Comparison of ENCODE assay signal across 8 cellular contexts in the genomic region with DNA sequence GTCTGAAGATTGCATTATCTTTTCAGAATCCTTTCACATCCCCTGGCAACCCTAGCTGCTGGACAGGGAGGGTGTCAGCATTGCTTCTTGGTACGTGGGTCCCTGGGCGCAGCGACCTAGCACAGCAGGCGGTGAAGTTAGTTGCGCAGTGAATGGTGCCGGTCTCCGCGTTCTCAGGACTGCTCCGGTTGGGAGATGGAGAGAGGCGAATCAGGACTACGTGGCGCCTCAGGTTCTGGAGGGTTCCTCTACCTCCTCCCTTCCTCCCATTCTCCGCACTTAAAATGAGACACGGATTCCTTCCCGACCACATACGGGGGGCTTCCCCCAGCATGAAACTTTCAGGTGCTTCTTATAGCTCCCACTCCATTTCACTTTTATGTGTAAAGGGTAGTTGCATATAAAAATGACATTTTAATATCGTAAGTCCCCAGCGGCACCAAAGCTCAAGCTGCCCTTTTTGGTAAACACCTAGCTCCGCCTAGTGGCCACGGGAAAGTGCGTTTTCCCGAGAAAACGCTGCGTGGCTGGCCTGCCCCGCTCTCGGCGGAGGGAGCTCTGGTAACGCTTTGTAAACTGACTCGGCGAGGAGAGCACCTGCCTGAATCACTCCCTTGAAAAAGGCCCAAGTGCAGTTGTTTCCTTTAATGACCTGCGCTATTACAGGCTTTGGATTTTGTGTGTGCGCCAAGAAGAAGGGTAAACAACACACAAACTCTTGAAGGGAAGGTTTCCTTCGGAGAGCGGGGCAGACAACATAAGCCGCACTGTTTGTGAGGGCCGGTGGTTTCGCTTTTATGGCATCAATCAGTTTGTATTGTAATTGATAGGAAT. TPM values are rescaled to one million over a fixed set of nuclear protein-coding genes. Genes with fewer than 3 reads are reported as not detected.
A peak's percentile ranks its signal among the peaks of the same experiment; 100 is the strongest.
DNase-seq lines count a peak whose midpoint lies in the region; ATAC-seq and TF ChIP-seq lines count a peak whose summit lies in the region.

No MANE protein-coding gene starts in this region.

- peak; percentile 57 for ATAC-seq in HG02884 (IDR thresholded peaks at IDR 0.05; ENCODE audit: unreplicated experiment)
- ATAC-seq in activated CD4-positive, alpha-beta T cell treated with anti-CD3 and anti-CD28 coated beads for 36 hours = peak; percentile 83
- no peak for ATAC-seq in GM18873 (IDR thresholded peaks at IDR 0.05; ENCODE audit: low FRiP score, unreplicated experiment)

- DNase-seq in GM04504 (ENCODE audit: low read depth) = peak; percentile 64
- peak; percentile 58 for DNase-seq in NCI-H226
- DNase-seq in activated CD4-positive, alpha-beta T cell treated with anti-CD3 and anti-CD28 coated beads for 36 hours = peak; percentile 90
- peak; percentile 67 for DNase-seq in chondrocyte (ENCODE audit: low spot score)
- peak; percentile 88 for DNase-seq in stimulated activated CD4-positive, alpha-beta T cell treated with anti-CD3 and anti-CD28 coated beads, Interleukin-15, amount 100 ng/mL, for 24 hours

- TF ChIP-seq CTCF in chondrocyte (IDR thresholded peaks at IDR 0.05) = peak; percentile 97

- peaks cover 26% of the 10 kb centered on the region for H3K4me1 Mint-ChIP-seq in activated CD4-positive, alpha-beta T cell treated with anti-CD3 and anti-CD28 coated beads for 36 hours
- peaks cover 10% of the 10 kb centered on the region for H3K4me1 Mint-ChIP-seq in chondrocyte (ENCODE audit: low read depth)

- H3K27ac Mint-ChIP-seq in activated CD4-positive, alpha-beta T cell treated with anti-CD3 and anti-CD28 coated beads for 36 hours = peak overlapping the region; percentile 29
- no peak overlapping the region for H3K27ac Mint-ChIP-seq in chondrocyte (ENCODE audit: unreplicated experiment)

- H3K27ac ChIP-seq in layer of hippocampus (ENCODE audit: low read depth, low read length) = peak overlapping the region; percentile 8

- no peaks in the 10 kb centered on the region for H3K9me3 Mint-ChIP-seq in activated CD4-positive, alpha-beta T cell treated with anti-CD3 and anti-CD28 coated beads for 36 hours (ENCODE audit: low read depth)
- no peaks in the 10 kb centered on the region for H3K9me3 Mint-ChIP-seq in chondrocyte (ENCODE audit: low read depth)

- POLR2A ChIA-PET in activated CD4-positive, alpha-beta T cell treated with anti-CD3 and anti-CD28 coated beads for 36 hours (lab: Charles Lee) = interaction anchor here (0.6 to 0.7 kb wide), 3 partner anchors 61 to 300 kb away, joined by 3 read pairs; a partner anchor contains a TSS

- H3K27me3 Mint-ChIP-seq in activated CD4-positive, alpha-beta T cell treated with anti-CD3 and anti-CD28 coated beads for 36 hours = no peaks in the 10 kb centered on the region
- H3K27me3 Mint-ChIP-seq in chondrocyte (ENCODE audit: low read depth) = peaks cover 12% of the 10 kb centered on the region

- intact Hi-C loops in activated CD4-positive, alpha-beta T cell treated with anti-CD3 and anti-CD28 coated beads for 36 hours (cut with DNase I, micrococcal nuclease) = loop anchor here (1.0 to 10.0 kb wide), 11 partner anchors 61 to 672 kb away; a partner anchor contains a TSS

- H3K27me3 ChIP-seq in layer of hippocampus (ENCODE audit: control insufficient read depth, insufficient read depth, low read length) = no peaks in the 10 kb centered on the region

- CTCF ChIA-PET in activated CD4-positive, alpha-beta T cell treated with anti-CD3 and anti-CD28 coated beads for 36 hours (lab: Charles Lee) = interaction anchor here (0.6 to 4.8 kb wide), 41 partner anchors 11 to 1166 kb away, joined by 3 to 68 read pairs (median 4); a partner anchor contains a TSS

- H3K4me3 Mint-ChIP-seq in activated CD4-positive, alpha-beta T cell treated with anti-CD3 and anti-CD28 coated beads for 36 hours = peak overlapping the region; percentile 53
- peak overlapping the region; percentile 69 for H3K4me3 Mint-ChIP-seq in chondrocyte (ENCODE audit: unreplicated experiment)

- H3K36me3 Mint-ChIP-seq in activated CD4-positive, alpha-beta T cell treated with anti-CD3 and anti-CD28 coated beads for 36 hours (ENCODE audit: low read depth) = no peaks in the 10 kb centered on the region
- no peaks in the 10 kb centered on the region for H3K36me3 Mint-ChIP-seq in chondrocyte (ENCODE audit: low read depth)

RNA-seq across cellular contexts. Expression of a gene that starts 32.9 kb away (rescaled TPM):
- total RNA-seq in activated CD4-positive, alpha-beta T cell treated with anti-CD3 and anti-CD28 coated beads for 36 hours = not detected
- total RNA-seq in chondrocyte = 0.58 to 1.3 TPM (median 0.90 TPM) in 3 replicates
